25 cellular contexts compared by ENCODE assay signal in genomic region chrX:111492085-111492484, GRCh38. TPM values are rescaled to one million over a fixed set of nuclear protein-coding genes. Genes with fewer than 3 reads are reported as not detected.
DNase-seq lines count a peak whose midpoint lies in the region; ATAC-seq, FAIRE-seq and TF ChIP-seq lines count a peak whose summit lies in the region.
"Had no signal": no experiment of that assay in that cellular context is flagged by ENCODE, and none has a peak within 500 bp of the region (broad histone marks: within the 10 kb centered on the region; RNA-seq: fewer than 3 reads in every experiment).

No MANE protein-coding gene starts in this region.

- intact Hi-C loops in kidney (cut with DNase I), result no loop called here

- DNase-seq in NCI-H1092 treated with DMSO at 0.1 percent for 48 hours (lab: John Stamatoyannopoulos, UW), result peak; percentile 55
- DNase-seq in NCI-H1092 (lab: John Stamatoyannopoulos, UW), result no peak
- peak; percentile 56 for DNase-seq in NCI-H1417 treated with DMSO at 0.1 percent for 48 hours (lab: John Stamatoyannopoulos, UW)
- DNase-seq in NCI-H748 treated with DMSO at 0.1 percent for 48 hours (lab: John Stamatoyannopoulos, UW), result peak; percentile 31
- DNase-seq in mesenchymal stem cell, result peak; percentile 36
- DNase-seq in stimulated activated naive B cell treated with anti-CD40 and anti-IgM and Interleukin-4, amounts not matched to agents 10 μg/mL and 1 μg/mL and 100 μg/mL, for 72 hours, result no peak
- DNase-seq in kidney, result no peak
- DNase-seq: 8988T; CD8-positive, alpha-beta memory T cell; DND-41; GDM1; GOT3; NCI-H2029; NCI-H345; NCI-H774; PC-9 had no signal

- H2BK15ac ChIP-seq in mesenchymal stem cell (ENCODE audit: low read depth, poor library complexity, severe bottlenecking), result no peak overlapping the region

- no peaks in the 10 kb centered on the region for H3K36me3 ChIP-seq in mesenchymal stem cell (ENCODE audit: control insufficient read depth in 1 of 2, insufficient read depth in 2 of 2, low read depth in 1 of 2, low read length in 2 of 2)
- H3K36me3 ChIP-seq in kidney (ENCODE audit: control insufficient read depth in 1 of 2, insufficient read depth in 2 of 2, low read length in 2 of 2), result no peaks in the 10 kb centered on the region
- H3K36me3 ChIP-seq: BLaER1 treated with 17β-estradiol and CSF1 and Interleukin-3, amounts not matched to agents 10 nM and 100 nM; SJCRH30 had no signal

- no peak overlapping the region for H3K4me2 ChIP-seq in mesenchymal stem cell (ENCODE audit: low read length, poor library complexity, severe bottlenecking)
- H3K4me2 ChIP-seq: BLaER1 treated with 17β-estradiol and CSF1 and Interleukin-3, amounts not matched to agents 10 nM and 100 nM; KMS-11; PC-9 had no signal

- H2BK12ac ChIP-seq in mesenchymal stem cell (ENCODE audit: low read length in 2 of 2), result no peak overlapping the region

- H3K27me3 ChIP-seq in mesenchymal stem cell (ENCODE audit: control insufficient read depth in 1 of 2, insufficient read depth in 1 of 2, low read length in 2 of 2), result peaks cover 0 to 29% of the 10 kb centered on the region in 2 experiments
- H3K27me3 ChIP-seq: SJCRH30 had no signal

- H3K27me3 Mint-ChIP-seq in stimulated activated naive B cell treated with anti-CD40 and anti-IgM and Interleukin-4, amounts not matched to agents 10 μg/mL and 1 μg/mL and 100 μg/mL, for 72 hours, result peaks cover 0 to 3% of the 10 kb centered on the region in 2 donors

- 20% methylated on average over 1 of the region's 4 CpGs for WGBS in mesenchymal stem cell

- H3K79me1 ChIP-seq in mesenchymal stem cell (replicated peaks; ENCODE audit: low read length, poor library complexity, severe bottlenecking), result no peaks in the 10 kb centered on the region

- H4K91ac ChIP-seq in mesenchymal stem cell (ENCODE audit: low read length), result no peak overlapping the region

- H2BK120ac ChIP-seq in mesenchymal stem cell (ENCODE audit: low read depth, low read length), result no peak overlapping the region

- H2BK5ac ChIP-seq in mesenchymal stem cell (ENCODE audit: low read depth, low read length, poor library complexity, severe bottlenecking), result no peak overlapping the region

- no peak overlapping the region for H3K18ac ChIP-seq in mesenchymal stem cell (ENCODE audit: low read depth in 1 of 2, low read length in 2 of 2)

- no peak overlapping the region for H3K4me3 Mint-ChIP-seq in stimulated activated naive B cell treated with anti-CD40 and anti-IgM and Interleukin-4, amounts not matched to agents 10 μg/mL and 1 μg/mL and 100 μg/mL, for 72 hours
- H3K4me3 Mint-ChIP-seq: CD8-positive, alpha-beta memory T cell had no signal

- FAIRE-seq in kidney (lab: Jason Lieb, UNC), result no peak
- FAIRE-seq: D721Med, GM12878, GM18507, HepG2 had no signal

- H3K4me1 ChIP-seq in mesenchymal stem cell (ENCODE audit: control insufficient read depth, insufficient read depth, low read depth, low read length), result no peaks in the 10 kb centered on the region
- no peaks in the 10 kb centered on the region for H3K4me1 ChIP-seq in kidney (ENCODE audit: control insufficient read depth in 1 of 2, insufficient read depth in 1 of 2, low read depth in 1 of 2, low read length in 2 of 2)
- H3K4me1 ChIP-seq: BLaER1 treated with 17β-estradiol and CSF1 and Interleukin-3, amounts not matched to agents 10 nM and 100 nM had no signal

- no peak overlapping the region for H3K27ac Mint-ChIP-seq in stimulated activated naive B cell treated with anti-CD40 and anti-IgM and Interleukin-4, amounts not matched to agents 10 μg/mL and 1 μg/mL and 100 μg/mL, for 72 hours
- H3K27ac Mint-ChIP-seq: CD8-positive, alpha-beta memory T cell had no signal

- H3K4me1 Mint-ChIP-seq in stimulated activated naive B cell treated with anti-CD40 and anti-IgM and Interleukin-4, amounts not matched to agents 10 μg/mL and 1 μg/mL and 100 μg/mL, for 72 hours, result no peaks in the 10 kb centered on the region
- H3K4me1 Mint-ChIP-seq: CD8-positive, alpha-beta memory T cell had no signal

- TF ChIP-seq CTCF in kidney (IDR thresholded peaks at IDR 0.05; ENCODE audit: borderline replicate concordance, extremely low read depth, insufficient read depth), result no peak

- no peak overlapping the region for H3K9ac ChIP-seq in mesenchymal stem cell (ENCODE audit: low read length)
- no peak overlapping the region for H3K9ac ChIP-seq in kidney (ENCODE audit: low read length in 2 of 2)
- H3K9ac ChIP-seq: BLaER1 treated with 17β-estradiol and CSF1 and Interleukin-3, amounts not matched to agents 10 nM and 100 nM; KMS-11 had no signal

- H3K23ac ChIP-seq in mesenchymal stem cell (ENCODE audit: low read length in 2 of 2), result no peak overlapping the region

- H3K9me3 Mint-ChIP-seq in stimulated activated naive B cell treated with anti-CD40 and anti-IgM and Interleukin-4, amounts not matched to agents 10 μg/mL and 1 μg/mL and 100 μg/mL, for 72 hours, result no peaks in the 10 kb centered on the region

- no peaks in the 10 kb centered on the region for H3K36me3 Mint-ChIP-seq in stimulated activated naive B cell treated with anti-CD40 and anti-IgM and Interleukin-4, amounts not matched to agents 10 μg/mL and 1 μg/mL and 100 μg/mL, for 72 hours
- H3K36me3 Mint-ChIP-seq: CD8-positive, alpha-beta memory T cell had no signal

- H3K4me3 ChIP-seq in mesenchymal stem cell (ENCODE audit: insufficient read depth in 1 of 2, low read depth in 1 of 2, low read length in 2 of 2) (no peak overlapping the region), kidney (ENCODE audit: low read length in 2 of 2) (no peak overlapping the region)
- H3K4me3 ChIP-seq: BLaER1 treated with 17β-estradiol and CSF1 and Interleukin-3, amounts not matched to agents 10 nM and 100 nM; GM12878; PC-9; SJCRH30 had no signal

- H2AK5ac ChIP-seq in mesenchymal stem cell (ENCODE audit: low read length, severe bottlenecking), result no peak overlapping the region

- ATAC-seq in HG03565 (IDR thresholded peaks at IDR 0.05; ENCODE audit: unreplicated experiment), result no peak
- no peak for ATAC-seq in stimulated activated naive B cell treated with anti-CD40 and anti-IgM and Interleukin-4, amounts not matched to agents 10 μg/mL and 1 μg/mL and 100 μg/mL, for 72 hours (replicated peaks)
- ATAC-seq: GM12878, HepG2 had no signal

- no peak overlapping the region for H3K4ac ChIP-seq in mesenchymal stem cell (ENCODE audit: low read depth in 1 of 2, low read length in 2 of 2)

- H4K8ac ChIP-seq in mesenchymal stem cell (ENCODE audit: low read length), result no peak overlapping the region

- H3K27ac ChIP-seq in mesenchymal stem cell (ENCODE audit: low read length, poor library complexity, severe bottlenecking) (no peak overlapping the region), kidney (ENCODE audit: low read depth in 2 of 2, low read length in 2 of 2) (no peak overlapping the region)
- H3K27ac ChIP-seq: BLaER1 treated with 17β-estradiol and CSF1 and Interleukin-3, amounts not matched to agents 10 nM and 100 nM; KMS-11; PC-9; SJCRH30 had no signal

- H3K9me3 ChIP-seq in mesenchymal stem cell (ENCODE audit: control insufficient read depth, low read length), result no peaks in the 10 kb centered on the region
- no peaks in the 10 kb centered on the region for H3K9me3 ChIP-seq in kidney (ENCODE audit: control insufficient read depth in 1 of 2, low read length in 2 of 2)
- H3K9me3 ChIP-seq: BLaER1 treated with 17β-estradiol and CSF1 and Interleukin-3, amounts not matched to agents 10 nM and 100 nM; SJCRH30 had no signal

- no peak overlapping the region for H3K14ac ChIP-seq in mesenchymal stem cell (ENCODE audit: low read length in 2 of 2)

- no peak overlapping the region for H2AFZ ChIP-seq in mesenchymal stem cell (ENCODE audit: low read depth, low read length)
- H2AFZ ChIP-seq: PC-9 had no signal

RNA-seq across cellular contexts. Expression of gene SERTM2, which starts 19.4 kb away (rescaled TPM):
- 3.4 TPM for polyA plus RNA-seq in mesenchymal stem cell (2013, experiment 1 of 2)
- polyA plus RNA-seq in mesenchymal stem cell (2013, experiment 2 of 2), result 3.3 TPM
- total RNA-seq in kidney, result 0.35 TPM
- polyA plus RNA-seq in kidney (ENCODE audit: insufficient read depth, low read depth, low replicate concordance), result 0.22 TPM
- total RNA-seq: CD8-positive, alpha-beta memory T cell; GM12878; HepG2; M059J; PC-9 had no signal
- polyA plus RNA-seq: CD8-positive, alpha-beta memory T cell; GM12878; HepG2 had no signal

Comparison
In these comparisons a context has a peak if more than half of its experiments do, and no peak if none do; other contexts are left out.
1. DNase-seq: peak in NCI-H1092 treated with DMSO at 0.1 percent for 48 hours (single experiment), NCI-H1417 treated with DMSO at 0.1 percent for 48 hours (single experiment), NCI-H748 treated with DMSO at 0.1 percent for 48 hours (single experiment) and mesenchymal stem cell (single experiment); none in NCI-H1092 (single experiment), stimulated activated naive B cell treated with anti-CD40 and anti-IgM and Interleukin-4, amounts not matched to agents 10 μg/mL and 1 μg/mL and 100 μg/mL, for 72 hours (single experiment) and kidney (single experiment).